Comparison of ENCODE assay signal across 1 cellular context in the genomic region with DNA sequence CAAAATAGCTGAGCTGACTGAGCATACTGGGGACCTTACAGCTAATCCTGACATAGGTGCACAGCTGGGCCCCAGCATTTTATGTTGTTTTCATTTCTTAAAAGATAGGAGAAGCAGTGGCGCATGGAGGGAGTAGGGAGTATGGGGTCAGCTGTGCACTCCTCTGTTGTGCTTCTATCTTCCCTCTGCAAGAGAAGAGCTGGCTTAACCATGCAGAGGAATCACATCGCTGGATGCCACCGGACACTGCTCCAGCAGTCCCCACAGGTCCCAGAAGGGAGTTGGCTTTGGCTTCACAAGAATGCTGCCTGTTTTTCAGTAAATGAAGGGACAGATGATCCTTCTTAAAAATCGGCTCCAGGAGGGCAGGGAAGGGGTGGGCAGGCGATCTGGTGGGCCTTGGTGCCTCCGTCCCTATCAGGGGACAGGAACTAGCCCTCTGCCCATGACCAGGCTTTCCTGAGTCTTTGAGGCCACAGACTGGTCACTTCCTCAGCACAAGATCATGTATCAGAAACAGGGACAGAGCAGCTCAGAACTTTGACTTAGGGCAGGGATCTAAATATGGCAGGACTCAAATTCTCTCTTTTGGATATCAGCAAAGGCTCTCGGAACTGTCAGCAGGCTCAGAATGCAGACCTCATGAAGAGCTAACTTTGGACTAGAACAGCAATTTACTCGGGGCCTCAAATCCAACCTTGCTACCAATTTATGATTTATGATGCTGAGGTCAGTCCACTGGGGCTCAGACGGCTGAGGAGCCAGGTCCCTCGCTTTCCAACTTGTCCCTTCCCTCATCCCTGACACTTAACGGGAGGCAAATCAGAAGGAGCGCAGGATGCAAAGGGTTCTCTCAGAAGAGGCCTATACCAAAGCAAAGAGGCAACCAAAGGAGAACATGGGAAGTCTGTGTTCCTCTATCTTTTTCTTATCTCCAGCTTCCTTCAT.
TF ChIP-seq lines count a peak whose summit lies in the region.

No MANE protein-coding gene starts in this region.

TF ChIP-seq in K562, 482 proteins besides CTCF, POLR2A, EP300 and RAD21:
- TF ChIP-seq, protein P1, sequence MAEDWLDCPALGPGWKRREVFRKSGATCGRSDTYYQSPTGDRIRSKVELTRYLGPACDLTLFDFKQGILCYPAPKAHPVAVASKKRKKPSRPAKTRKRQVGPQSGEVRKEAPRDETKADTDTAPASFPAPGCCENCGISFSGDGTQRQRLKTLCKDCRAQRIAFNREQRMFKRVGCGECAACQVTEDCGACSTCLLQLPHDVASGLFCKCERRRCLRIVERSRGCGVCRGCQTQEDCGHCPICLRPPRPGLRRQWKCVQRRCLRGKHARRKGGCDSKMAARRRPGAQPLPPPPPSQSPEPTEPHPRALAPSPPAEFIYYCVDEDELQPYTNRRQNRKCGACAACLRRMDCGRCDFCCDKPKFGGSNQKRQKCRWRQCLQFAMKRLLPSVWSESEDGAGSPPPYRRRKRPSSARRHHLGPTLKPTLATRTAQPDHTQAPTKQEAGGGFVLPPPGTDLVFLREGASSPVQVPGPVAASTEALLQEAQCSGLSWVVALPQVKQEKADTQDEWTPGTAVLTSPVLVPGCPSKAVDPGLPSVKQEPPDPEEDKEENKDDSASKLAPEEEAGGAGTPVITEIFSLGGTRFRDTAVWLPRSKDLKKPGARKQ (CRISPR knock-in tag; IDR thresholded peaks at IDR 0.05): no peak
- TF ChIP-seq NCOA2 (IDR thresholded peaks at IDR 0.05; ENCODE audit: partially characterized antibody in 2 of 2) (no peak), ZNF766 (CRISPR knock-in tag; conservative IDR thresholded peaks at IDR 0.05) (no peak), PTBP1 (IDR thresholded peaks at IDR 0.05; ENCODE audit: low read depth, low read length) (no peak), POU5F1 (IDR thresholded peaks at IDR 0.05; ENCODE audit: borderline replicate concordance, low read depth, low read length, partially characterized antibody) (no peak), SPI1 (IDR thresholded peaks at IDR 0.05; ENCODE audit: borderline replicate concordance, low read depth, low read length) (peak; percentile 32; the same call in 1 of the 2 replicates), TAF1 (IDR thresholded peaks at IDR 0.05; ENCODE audit: control insufficient read depth, extremely low read depth, insufficient read depth, low read length, severe bottlenecking) (no peak), NR2C1 (IDR thresholded peaks at IDR 0.05) (no peak), NR2C1 (tag; IDR thresholded peaks at IDR 0.05) (no peak; the same call in 1 of the 2 replicates), ZBTB17 (CRISPR knock-in tag; IDR thresholded peaks at IDR 0.05) (no peak), CBFA2T3 (IDR thresholded peaks at IDR 0.05) (peak; percentile 27), XRCC5 (IDR thresholded peaks at IDR 0.05; ENCODE audit: low read depth, low read length) (no peak), HMG20B (CRISPR knock-in tag; IDR thresholded peaks at IDR 0.05) (no peak), SP1 (CRISPR knock-in tag; IDR thresholded peaks at IDR 0.05) (no peak), MEIS2 (IDR thresholded peaks at IDR 0.05; ENCODE audit: partially characterized antibody) (peak; percentile 24), BHLHE40 (IDR thresholded peaks at IDR 0.05; ENCODE audit: low read length) (no peak), EZH2 (IDR thresholded peaks at IDR 0.05; ENCODE audit: borderline replicate concordance, low read depth, low read length) (no peak), MEF2D (tag; conservative IDR thresholded peaks at IDR 0.05; ENCODE audit: low read depth) (no peak), BRCA1 (IDR thresholded peaks at IDR 0.05) (no peak), BRCA1 (CRISPR knock-in tag; IDR thresholded peaks at IDR 0.05) (no peak), ZKSCAN3 (CRISPR knock-in tag; IDR thresholded peaks at IDR 0.05) (no peak), LCOR (CRISPR knock-in tag; IDR thresholded peaks at IDR 0.05) (no peak), ZNF140 (CRISPR knock-in tag; IDR thresholded peaks at IDR 0.05) (no peak), CEBPG (CRISPR knock-in tag; IDR thresholded peaks at IDR 0.05) (no peak), CEBPG (tag; conservative IDR thresholded peaks at IDR 0.05 in 1 of 2, IDR thresholded peaks at IDR 0.05 in 1 of 2) (0 out of 4 replicates have a peak, but pooled peaks of 1 of the 2 experiments have one; percentile 5), BRD4 (IDR thresholded peaks at IDR 0.05) (no peak)
- TF ChIP-seq, protein P2, sequence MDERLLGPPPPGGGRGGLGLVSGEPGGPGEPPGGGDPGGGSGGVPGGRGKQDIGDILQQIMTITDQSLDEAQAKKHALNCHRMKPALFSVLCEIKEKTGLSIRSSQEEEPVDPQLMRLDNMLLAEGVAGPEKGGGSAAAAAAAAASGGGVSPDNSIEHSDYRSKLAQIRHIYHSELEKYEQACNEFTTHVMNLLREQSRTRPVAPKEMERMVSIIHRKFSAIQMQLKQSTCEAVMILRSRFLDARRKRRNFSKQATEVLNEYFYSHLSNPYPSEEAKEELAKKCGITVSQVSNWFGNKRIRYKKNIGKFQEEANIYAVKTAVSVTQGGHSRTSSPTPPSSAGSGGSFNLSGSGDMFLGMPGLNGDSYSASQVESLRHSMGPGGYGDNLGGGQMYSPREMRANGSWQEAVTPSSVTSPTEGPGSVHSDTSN (CRISPR knock-in tag; IDR thresholded peaks at IDR 0.05; ENCODE audit: low read depth): no peak
- TF ChIP-seq, protein P2 (tag; conservative IDR thresholded peaks at IDR 0.05; ENCODE audit: low read depth): peak; percentile 60
- TF ChIP-seq, protein P3, sequence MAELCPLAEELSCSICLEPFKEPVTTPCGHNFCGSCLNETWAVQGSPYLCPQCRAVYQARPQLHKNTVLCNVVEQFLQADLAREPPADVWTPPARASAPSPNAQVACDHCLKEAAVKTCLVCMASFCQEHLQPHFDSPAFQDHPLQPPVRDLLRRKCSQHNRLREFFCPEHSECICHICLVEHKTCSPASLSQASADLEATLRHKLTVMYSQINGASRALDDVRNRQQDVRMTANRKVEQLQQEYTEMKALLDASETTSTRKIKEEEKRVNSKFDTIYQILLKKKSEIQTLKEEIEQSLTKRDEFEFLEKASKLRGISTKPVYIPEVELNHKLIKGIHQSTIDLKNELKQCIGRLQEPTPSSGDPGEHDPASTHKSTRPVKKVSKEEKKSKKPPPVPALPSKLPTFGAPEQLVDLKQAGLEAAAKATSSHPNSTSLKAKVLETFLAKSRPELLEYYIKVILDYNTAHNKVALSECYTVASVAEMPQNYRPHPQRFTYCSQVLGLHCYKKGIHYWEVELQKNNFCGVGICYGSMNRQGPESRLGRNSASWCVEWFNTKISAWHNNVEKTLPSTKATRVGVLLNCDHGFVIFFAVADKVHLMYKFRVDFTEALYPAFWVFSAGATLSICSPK (IDR thresholded peaks at IDR 0.05; ENCODE audit: borderline replicate concordance): no peak
- TF ChIP-seq, protein P4, sequence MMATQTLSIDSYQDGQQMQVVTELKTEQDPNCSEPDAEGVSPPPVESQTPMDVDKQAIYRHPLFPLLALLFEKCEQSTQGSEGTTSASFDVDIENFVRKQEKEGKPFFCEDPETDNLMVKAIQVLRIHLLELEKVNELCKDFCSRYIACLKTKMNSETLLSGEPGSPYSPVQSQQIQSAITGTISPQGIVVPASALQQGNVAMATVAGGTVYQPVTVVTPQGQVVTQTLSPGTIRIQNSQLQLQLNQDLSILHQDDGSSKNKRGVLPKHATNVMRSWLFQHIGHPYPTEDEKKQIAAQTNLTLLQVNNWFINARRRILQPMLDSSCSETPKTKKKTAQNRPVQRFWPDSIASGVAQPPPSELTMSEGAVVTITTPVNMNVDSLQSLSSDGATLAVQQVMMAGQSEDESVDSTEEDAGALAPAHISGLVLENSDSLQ (IDR thresholded peaks at IDR 0.05): peak; percentile 48
